1 cellular context compared by ENCODE assay signal in the genomic region with DNA sequence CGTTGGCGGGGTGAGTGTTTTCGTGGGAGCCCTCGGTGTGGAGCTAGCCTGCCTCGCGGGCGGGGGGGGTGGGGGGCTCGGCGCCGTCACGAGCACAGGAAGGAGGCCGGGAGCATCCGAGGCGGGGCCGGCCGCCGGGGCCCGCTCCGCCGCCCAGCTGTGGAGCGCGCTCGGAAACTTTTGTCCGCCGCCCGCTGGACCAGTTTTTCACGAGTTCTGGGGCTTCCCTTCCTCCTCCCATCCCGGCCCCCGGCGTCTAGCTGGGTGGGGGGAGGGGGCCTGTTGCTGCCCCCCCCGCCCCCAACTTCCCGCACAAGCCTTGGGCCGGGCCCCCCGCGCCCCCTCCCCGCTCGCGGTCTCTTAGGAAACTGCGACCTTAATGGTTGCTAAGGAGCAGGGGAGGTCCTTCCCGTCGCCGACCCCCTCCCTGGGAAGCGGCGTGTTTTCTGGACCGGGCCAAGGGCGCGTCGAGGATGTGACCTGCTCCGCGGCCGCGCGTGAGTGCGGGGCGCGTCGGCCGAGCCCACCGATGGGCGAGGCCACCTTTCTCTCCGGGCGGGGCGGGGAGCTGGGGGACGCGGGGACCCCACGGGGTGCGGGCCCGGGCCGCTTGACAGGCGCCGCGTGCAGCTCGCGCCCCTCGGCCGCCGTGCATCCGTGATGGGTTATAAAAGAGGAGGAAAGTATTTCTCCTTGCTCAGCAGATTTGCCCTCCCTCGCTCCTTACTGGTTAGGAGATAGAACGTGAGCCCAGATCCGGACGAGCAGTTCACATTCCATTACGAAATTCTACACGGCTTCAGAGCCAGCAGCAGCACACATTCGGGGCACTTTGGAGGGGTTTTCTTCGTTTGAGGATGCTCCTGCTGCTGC.
TF ChIP-seq lines count a peak whose summit lies in the region.

No MANE protein-coding gene starts in this region.

TF ChIP-seq in HepG2, 621 proteins besides CTCF, POLR2A, EP300 and RAD21 (continued from another document and continues in another):
- TF ChIP-seq, protein P1, sequence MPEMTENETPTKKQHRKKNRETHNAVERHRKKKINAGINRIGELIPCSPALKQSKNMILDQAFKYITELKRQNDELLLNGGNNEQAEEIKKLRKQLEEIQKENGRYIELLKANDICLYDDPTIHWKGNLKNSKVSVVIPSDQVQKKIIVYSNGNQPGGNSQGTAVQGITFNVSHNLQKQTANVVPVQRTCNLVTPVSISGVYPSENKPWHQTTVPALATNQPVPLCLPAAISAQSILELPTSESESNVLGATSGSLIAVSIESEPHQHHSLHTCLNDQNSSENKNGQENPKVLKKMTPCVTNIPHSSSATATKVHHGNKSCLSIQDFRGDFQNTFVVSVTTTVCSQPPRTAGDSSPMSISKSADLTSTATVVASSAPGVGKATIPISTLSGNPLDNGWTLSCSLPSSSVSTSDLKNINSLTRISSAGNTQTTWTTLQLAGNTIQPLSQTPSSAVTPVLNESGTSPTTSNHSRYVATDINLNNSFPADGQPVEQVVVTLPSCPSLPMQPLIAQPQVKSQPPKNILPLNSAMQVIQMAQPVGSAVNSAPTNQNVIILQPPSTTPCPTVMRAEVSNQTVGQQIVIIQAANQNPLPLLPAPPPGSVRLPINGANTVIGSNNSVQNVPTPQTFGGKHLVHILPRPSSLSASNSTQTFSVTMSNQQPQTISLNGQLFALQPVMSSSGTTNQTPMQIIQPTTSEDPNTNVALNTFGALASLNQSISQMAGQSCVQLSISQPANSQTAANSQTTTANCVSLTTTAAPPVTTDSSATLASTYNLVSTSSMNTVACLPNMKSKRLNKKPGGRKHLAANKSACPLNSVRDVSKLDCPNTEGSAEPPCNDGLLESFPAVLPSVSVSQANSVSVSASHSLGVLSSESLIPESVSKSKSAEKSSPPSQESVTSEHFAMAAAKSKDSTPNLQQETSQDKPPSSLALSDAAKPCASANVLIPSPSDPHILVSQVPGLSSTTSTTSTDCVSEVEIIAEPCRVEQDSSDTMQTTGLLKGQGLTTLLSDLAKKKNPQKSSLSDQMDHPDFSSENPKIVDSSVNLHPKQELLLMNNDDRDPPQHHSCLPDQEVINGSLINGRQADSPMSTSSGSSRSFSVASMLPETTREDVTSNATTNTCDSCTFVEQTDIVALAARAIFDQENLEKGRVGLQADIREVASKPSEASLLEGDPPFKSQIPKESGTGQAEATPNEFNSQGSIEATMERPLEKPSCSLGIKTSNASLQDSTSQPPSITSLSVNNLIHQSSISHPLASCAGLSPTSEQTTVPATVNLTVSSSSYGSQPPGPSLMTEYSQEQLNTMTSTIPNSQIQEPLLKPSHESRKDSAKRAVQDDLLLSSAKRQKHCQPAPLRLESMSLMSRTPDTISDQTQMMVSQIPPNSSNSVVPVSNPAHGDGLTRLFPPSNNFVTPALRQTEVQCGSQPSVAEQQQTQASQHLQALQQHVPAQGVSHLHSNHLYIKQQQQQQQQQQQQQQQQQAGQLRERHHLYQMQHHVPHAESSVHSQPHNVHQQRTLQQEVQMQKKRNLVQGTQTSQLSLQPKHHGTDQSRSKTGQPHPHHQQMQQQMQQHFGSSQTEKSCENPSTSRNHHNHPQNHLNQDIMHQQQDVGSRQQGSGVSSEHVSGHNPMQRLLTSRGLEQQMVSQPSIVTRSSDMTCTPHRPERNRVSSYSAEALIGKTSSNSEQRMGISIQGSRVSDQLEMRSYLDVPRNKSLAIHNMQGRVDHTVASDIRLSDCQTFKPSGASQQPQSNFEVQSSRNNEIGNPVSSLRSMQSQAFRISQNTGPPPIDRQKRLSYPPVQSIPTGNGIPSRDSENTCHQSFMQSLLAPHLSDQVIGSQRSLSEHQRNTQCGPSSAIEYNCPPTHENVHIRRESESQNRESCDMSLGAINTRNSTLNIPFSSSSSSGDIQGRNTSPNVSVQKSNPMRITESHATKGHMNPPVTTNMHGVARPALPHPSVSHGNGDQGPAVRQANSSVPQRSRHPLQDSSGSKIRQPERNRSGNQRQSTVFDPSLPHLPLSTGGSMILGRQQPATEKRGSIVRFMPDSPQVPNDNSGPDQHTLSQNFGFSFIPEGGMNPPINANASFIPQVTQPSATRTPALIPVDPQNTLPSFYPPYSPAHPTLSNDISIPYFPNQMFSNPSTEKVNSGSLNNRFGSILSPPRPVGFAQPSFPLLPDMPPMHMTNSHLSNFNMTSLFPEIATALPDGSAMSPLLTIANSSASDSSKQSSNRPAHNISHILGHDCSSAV (CRISPR knock-in tag; IDR thresholded peaks at IDR 0.05; ENCODE audit: borderline replicate concordance) = no peak
- TF ChIP-seq, protein P2, sequence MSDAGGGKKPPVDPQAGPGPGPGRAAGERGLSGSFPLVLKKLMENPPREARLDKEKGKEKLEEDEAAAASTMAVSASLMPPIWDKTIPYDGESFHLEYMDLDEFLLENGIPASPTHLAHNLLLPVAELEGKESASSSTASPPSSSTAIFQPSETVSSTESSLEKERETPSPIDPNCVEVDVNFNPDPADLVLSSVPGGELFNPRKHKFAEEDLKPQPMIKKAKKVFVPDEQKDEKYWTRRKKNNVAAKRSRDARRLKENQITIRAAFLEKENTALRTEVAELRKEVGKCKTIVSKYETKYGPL (CRISPR knock-in tag; IDR thresholded peaks at IDR 0.05) = peak; percentile 50; the same call in 1 of the 2 replicates
- TF ChIP-seq, protein P3, sequence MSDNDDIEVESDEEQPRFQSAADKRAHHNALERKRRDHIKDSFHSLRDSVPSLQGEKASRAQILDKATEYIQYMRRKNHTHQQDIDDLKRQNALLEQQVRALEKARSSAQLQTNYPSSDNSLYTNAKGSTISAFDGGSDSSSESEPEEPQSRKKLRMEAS (IDR thresholded peaks at IDR 0.05) = peak; percentile 45
- TF ChIP-seq DPF2 (CRISPR knock-in tag; IDR thresholded peaks at IDR 0.05; ENCODE audit: borderline replicate concordance, low read depth) (no peak), ZNF7 (CRISPR knock-in tag; IDR thresholded peaks at IDR 0.05) (no peak), GABPA (IDR thresholded peaks at IDR 0.05; ENCODE audit: low read depth, low read length) (no peak), GABPA (CRISPR knock-in tag; IDR thresholded peaks at IDR 0.05; ENCODE audit: low read depth) (no peak), RBM39 (IDR thresholded peaks at IDR 0.05; ENCODE audit: low read depth, low read length, poor library complexity, severe bottlenecking) (no peak), SNRNP70 (IDR thresholded peaks at IDR 0.05; ENCODE audit: low read depth, low read length) (no peak), PAF1 (CRISPR knock-in tag; IDR thresholded peaks at IDR 0.05) (no peak), NFYB (CRISPR knock-in tag; IDR thresholded peaks at IDR 0.05) (peak; percentile 56), AGO2 (optimal IDR thresholded peaks at IDR 0.05; ENCODE audit: low read depth, low read length) (no peak), ARHGAP35 (CRISPR knock-in tag; IDR thresholded peaks at IDR 0.05; ENCODE audit: borderline replicate concordance) (no peak), SUZ12 (IDR thresholded peaks at IDR 0.05; ENCODE audit: low read depth, low read length) (no peak), EHMT2 (IDR thresholded peaks at IDR 0.05; ENCODE audit: borderline replicate concordance, low read depth, low read length) (no peak), ZEB1 (IDR thresholded peaks at IDR 0.05; ENCODE audit: insufficient replicate concordance, low read depth) (no peak), FOXK1 (CRISPR knock-in tag; IDR thresholded peaks at IDR 0.05; ENCODE audit: borderline replicate concordance, low read depth) (no peak), PITX1 (CRISPR knock-in tag; IDR thresholded peaks at IDR 0.05) (no peak), RELA (CRISPR knock-in tag; IDR thresholded peaks at IDR 0.05) (no peak), ZNF709 (CRISPR knock-in tag; IDR thresholded peaks at IDR 0.05) (no peak), TSC22D2 (CRISPR knock-in tag; IDR thresholded peaks at IDR 0.05; ENCODE audit: borderline replicate concordance) (0 out of 2 replicates have a peak, but pooled peaks have one; percentile 66), ZNF674 (CRISPR knock-in tag; IDR thresholded peaks at IDR 0.05; ENCODE audit: low read depth) (no peak), ZNF879 (CRISPR knock-in tag; IDR thresholded peaks at IDR 0.05) (no peak), NFIB (CRISPR knock-in tag; IDR thresholded peaks at IDR 0.05; ENCODE audit: borderline replicate concordance) (no peak), ZNF841 (CRISPR knock-in tag; IDR thresholded peaks at IDR 0.05; ENCODE audit: borderline replicate concordance) (no peak; the same call in 1 of the 2 replicates)
- TF ChIP-seq, protein P4, sequence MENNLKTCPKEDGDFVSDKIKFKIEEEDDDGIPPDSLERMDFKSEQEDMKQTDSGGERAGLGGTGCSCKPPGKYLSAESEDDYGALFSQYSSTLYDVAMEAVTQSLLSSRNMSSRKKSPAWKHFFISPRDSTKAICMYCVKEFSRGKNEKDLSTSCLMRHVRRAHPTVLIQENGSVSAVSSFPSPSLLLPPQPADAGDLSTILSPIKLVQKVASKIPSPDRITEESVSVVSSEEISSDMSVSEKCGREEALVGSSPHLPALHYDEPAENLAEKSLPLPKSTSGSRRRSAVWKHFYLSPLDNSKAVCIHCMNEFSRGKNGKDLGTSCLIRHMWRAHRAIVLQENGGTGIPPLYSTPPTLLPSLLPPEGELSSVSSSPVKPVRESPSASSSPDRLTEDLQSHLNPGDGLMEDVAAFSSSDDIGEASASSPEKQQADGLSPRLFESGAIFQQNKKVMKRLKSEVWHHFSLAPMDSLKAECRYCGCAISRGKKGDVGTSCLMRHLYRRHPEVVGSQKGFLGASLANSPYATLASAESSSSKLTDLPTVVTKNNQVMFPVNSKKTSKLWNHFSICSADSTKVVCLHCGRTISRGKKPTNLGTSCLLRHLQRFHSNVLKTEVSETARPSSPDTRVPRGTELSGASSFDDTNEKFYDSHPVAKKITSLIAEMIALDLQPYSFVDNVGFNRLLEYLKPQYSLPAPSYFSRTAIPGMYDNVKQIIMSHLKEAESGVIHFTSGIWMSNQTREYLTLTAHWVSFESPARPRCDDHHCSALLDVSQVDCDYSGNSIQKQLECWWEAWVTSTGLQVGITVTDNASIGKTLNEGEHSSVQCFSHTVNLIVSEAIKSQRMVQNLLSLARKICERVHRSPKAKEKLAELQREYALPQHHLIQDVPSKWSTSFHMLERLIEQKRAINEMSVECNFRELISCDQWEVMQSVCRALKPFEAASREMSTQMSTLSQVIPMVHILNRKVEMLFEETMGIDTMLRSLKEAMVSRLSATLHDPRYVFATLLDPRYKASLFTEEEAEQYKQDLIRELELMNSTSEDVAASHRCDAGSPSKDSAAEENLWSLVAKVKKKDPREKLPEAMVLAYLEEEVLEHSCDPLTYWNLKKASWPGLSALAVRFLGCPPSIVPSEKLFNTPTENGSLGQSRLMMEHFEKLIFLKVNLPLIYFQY (CRISPR knock-in tag; IDR thresholded peaks at IDR 0.05; ENCODE audit: borderline replicate concordance) = no peak
- TF ChIP-seq, protein P5, sequence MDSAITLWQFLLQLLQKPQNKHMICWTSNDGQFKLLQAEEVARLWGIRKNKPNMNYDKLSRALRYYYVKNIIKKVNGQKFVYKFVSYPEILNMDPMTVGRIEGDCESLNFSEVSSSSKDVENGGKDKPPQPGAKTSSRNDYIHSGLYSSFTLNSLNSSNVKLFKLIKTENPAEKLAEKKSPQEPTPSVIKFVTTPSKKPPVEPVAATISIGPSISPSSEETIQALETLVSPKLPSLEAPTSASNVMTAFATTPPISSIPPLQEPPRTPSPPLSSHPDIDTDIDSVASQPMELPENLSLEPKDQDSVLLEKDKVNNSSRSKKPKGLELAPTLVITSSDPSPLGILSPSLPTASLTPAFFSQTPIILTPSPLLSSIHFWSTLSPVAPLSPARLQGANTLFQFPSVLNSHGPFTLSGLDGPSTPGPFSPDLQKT (CRISPR knock-in tag; IDR thresholded peaks at IDR 0.05; ENCODE audit: borderline replicate concordance) = no peak
- TF ChIP-seq, protein P6, sequence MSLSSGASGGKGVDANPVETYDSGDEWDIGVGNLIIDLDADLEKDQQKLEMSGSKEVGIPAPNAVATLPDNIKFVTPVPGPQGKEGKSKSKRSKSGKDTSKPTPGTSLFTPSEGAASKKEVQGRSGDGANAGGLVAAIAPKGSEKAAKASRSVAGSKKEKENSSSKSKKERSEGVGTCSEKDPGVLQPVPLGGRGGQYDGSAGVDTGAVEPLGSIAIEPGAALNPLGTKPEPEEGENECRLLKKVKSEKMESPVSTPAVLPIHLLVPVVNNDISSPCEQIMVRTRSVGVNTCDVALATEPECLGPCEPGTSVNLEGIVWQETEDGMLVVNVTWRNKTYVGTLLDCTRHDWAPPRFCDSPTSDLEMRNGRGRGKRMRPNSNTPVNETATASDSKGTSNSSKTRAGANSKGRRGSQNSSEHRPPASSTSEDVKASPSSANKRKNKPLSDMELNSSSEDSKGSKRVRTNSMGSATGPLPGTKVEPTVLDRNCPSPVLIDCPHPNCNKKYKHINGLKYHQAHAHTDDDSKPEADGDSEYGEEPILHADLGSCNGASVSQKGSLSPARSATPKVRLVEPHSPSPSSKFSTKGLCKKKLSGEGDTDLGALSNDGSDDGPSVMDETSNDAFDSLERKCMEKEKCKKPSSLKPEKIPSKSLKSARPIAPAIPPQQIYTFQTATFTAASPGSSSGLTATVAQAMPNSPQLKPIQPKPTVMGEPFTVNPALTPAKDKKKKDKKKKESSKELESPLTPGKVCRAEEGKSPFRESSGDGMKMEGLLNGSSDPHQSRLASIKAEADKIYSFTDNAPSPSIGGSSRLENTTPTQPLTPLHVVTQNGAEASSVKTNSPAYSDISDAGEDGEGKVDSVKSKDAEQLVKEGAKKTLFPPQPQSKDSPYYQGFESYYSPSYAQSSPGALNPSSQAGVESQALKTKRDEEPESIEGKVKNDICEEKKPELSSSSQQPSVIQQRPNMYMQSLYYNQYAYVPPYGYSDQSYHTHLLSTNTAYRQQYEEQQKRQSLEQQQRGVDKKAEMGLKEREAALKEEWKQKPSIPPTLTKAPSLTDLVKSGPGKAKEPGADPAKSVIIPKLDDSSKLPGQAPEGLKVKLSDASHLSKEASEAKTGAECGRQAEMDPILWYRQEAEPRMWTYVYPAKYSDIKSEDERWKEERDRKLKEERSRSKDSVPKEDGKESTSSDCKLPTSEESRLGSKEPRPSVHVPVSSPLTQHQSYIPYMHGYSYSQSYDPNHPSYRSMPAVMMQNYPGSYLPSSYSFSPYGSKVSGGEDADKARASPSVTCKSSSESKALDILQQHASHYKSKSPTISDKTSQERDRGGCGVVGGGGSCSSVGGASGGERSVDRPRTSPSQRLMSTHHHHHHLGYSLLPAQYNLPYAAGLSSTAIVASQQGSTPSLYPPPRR (CRISPR knock-in tag; IDR thresholded peaks at IDR 0.05; ENCODE audit: borderline replicate concordance) = no peak
- TF ChIP-seq, protein P7, sequence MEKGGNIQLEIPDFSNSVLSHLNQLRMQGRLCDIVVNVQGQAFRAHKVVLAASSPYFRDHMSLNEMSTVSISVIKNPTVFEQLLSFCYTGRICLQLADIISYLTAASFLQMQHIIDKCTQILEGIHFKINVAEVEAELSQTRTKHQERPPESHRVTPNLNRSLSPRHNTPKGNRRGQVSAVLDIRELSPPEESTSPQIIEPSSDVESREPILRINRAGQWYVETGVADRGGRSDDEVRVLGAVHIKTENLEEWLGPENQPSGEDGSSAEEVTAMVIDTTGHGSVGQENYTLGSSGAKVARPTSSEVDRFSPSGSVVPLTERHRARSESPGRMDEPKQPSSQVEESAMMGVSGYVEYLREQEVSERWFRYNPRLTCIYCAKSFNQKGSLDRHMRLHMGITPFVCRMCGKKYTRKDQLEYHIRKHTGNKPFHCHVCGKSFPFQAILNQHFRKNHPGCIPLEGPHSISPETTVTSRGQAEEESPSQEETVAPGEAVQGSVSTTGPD (CRISPR knock-in tag; IDR thresholded peaks at IDR 0.05) = no peak
